ENCODE assay signal across 1 cellular context in genomic region chr6:36874443-36875249, GRCh38.
TF ChIP-seq lines count a peak whose summit lies in the region.

TSS of gene PPIL1 (minus strand) at chr6:36874803. CDS start at chr6:36874772, 31 bp downstream.

TF ChIP-seq in HepG2, 621 proteins besides CTCF, POLR2A, EP300 and RAD21 (continued from another document and continues in another):
- TF ChIP-seq ZNF574 (CRISPR knock-in tag; IDR thresholded peaks at IDR 0.05), result peak; percentile 96
- no peak for TF ChIP-seq ZNF569 (CRISPR knock-in tag; IDR thresholded peaks at IDR 0.05; ENCODE audit: borderline replicate concordance)
- peak; percentile 88; the same call in 1 of the 2 replicates for TF ChIP-seq SIN3A (IDR thresholded peaks at IDR 0.05; ENCODE audit: borderline replicate concordance, low read depth, low read length)
- TF ChIP-seq RFX3 (CRISPR knock-in tag; IDR thresholded peaks at IDR 0.05), result no peak
- TF ChIP-seq ZNF773 (CRISPR knock-in tag; IDR thresholded peaks at IDR 0.05; ENCODE audit: borderline replicate concordance), result no peak
- TF ChIP-seq KMT2B (CRISPR knock-in tag; IDR thresholded peaks at IDR 0.05), result peak; percentile 99
- peak; percentile 31; the same call in 1 of the 2 replicates for TF ChIP-seq NCOA1 (CRISPR knock-in tag; IDR thresholded peaks at IDR 0.05)
- TF ChIP-seq ZNF747 (CRISPR knock-in tag; IDR thresholded peaks at IDR 0.05; ENCODE audit: borderline replicate concordance), result peak; percentile 92; the same call in 1 of the 2 replicates
- peak; percentile 94 for TF ChIP-seq NFYB (CRISPR knock-in tag; IDR thresholded peaks at IDR 0.05)
- peak; percentile 36; the same call in 1 of the 2 replicates for TF ChIP-seq HINFP (CRISPR knock-in tag; IDR thresholded peaks at IDR 0.05; ENCODE audit: low read depth)
- TF ChIP-seq HDAC1 (CRISPR knock-in tag; IDR thresholded peaks at IDR 0.05), result peak; percentile 96
- TF ChIP-seq RFX1 (IDR thresholded peaks at IDR 0.05), result no peak
- peak; percentile 81 for TF ChIP-seq CREM (IDR thresholded peaks at IDR 0.05)
- TF ChIP-seq CREM (CRISPR knock-in tag; IDR thresholded peaks at IDR 0.05), result no peak
- peak; percentile 93 for TF ChIP-seq MXD4 (CRISPR knock-in tag; IDR thresholded peaks at IDR 0.05)
- no peak for TF ChIP-seq ZNF850 (CRISPR knock-in tag; conservative IDR thresholded peaks at IDR 0.05)
- TF ChIP-seq ZNF784 (CRISPR knock-in tag; IDR thresholded peaks at IDR 0.05; ENCODE audit: borderline replicate concordance), result peak; percentile 98
- TF ChIP-seq THAP8 (CRISPR knock-in tag; IDR thresholded peaks at IDR 0.05; ENCODE audit: borderline replicate concordance), result no peak
- peak; percentile 47; the same call in 1 of the 2 replicates for TF ChIP-seq ZSCAN29 (CRISPR knock-in tag; conservative IDR thresholded peaks at IDR 0.05)
- TF ChIP-seq KLF11 (CRISPR knock-in tag; IDR thresholded peaks at IDR 0.05), result peak; percentile 18; the same call in 1 of the 2 replicates
- 0 out of 2 replicates have a peak, but pooled peaks have one; percentile 23 for TF ChIP-seq ZNF30 (CRISPR knock-in tag; IDR thresholded peaks at IDR 0.05)
- TF ChIP-seq PAXIP1 (CRISPR knock-in tag; conservative IDR thresholded peaks at IDR 0.05), result 0 out of 2 replicates have a peak, but pooled peaks have one; percentile 27
- TF ChIP-seq NCOA2 (CRISPR knock-in tag; IDR thresholded peaks at IDR 0.05), result peak; percentile 13; the same call in 1 of the 2 replicates
- TF ChIP-seq TBX3 (IDR thresholded peaks at IDR 0.05; ENCODE audit: borderline replicate concordance), result peak; percentile 33; the same call in 1 of the 2 replicates
- TF ChIP-seq ZNF180 (CRISPR knock-in tag; IDR thresholded peaks at IDR 0.05; ENCODE audit: borderline replicate concordance, low read depth), result peak; percentile 91; the same call in 1 of the 2 replicates
- no peak for TF ChIP-seq ATM (IDR thresholded peaks at IDR 0.05; ENCODE audit: borderline replicate concordance)
- peak; percentile 83 for TF ChIP-seq HMGXB3 (CRISPR knock-in tag; IDR thresholded peaks at IDR 0.05; ENCODE audit: borderline replicate concordance)
- TF ChIP-seq ZNF24 (IDR thresholded peaks at IDR 0.05), result peak; percentile 88
- no peak for TF ChIP-seq ZNF17 (CRISPR knock-in tag; IDR thresholded peaks at IDR 0.05)
- TF ChIP-seq RFX5 (IDR thresholded peaks at IDR 0.05; ENCODE audit: low read depth, low read length), result peak; percentile 5; the same call in 1 of the 2 replicates
- TF ChIP-seq CEBPG (CRISPR knock-in tag; IDR thresholded peaks at IDR 0.05), result peak; percentile 5
- no peak for TF ChIP-seq SMARCC2 (IDR thresholded peaks at IDR 0.05)
- peak; percentile 51; the same call in 1 of the 2 replicates for TF ChIP-seq JUN (CRISPR knock-in tag; IDR thresholded peaks at IDR 0.05)
- peak; percentile 64 for TF ChIP-seq FOXJ3 (CRISPR knock-in tag; IDR thresholded peaks at IDR 0.05; ENCODE audit: borderline replicate concordance)
- 0 out of 2 replicates have a peak, but pooled peaks have one; percentile 14 for TF ChIP-seq MIER2 (CRISPR knock-in tag; IDR thresholded peaks at IDR 0.05)
- peak; percentile 75; the same call in 1 of the 2 replicates for TF ChIP-seq ARNTL (CRISPR knock-in tag; IDR thresholded peaks at IDR 0.05)
- peak; percentile 97 for TF ChIP-seq HBP1 (CRISPR knock-in tag; IDR thresholded peaks at IDR 0.05; ENCODE audit: low read depth)
- no peak for TF ChIP-seq ZUFSP (CRISPR knock-in tag; IDR thresholded peaks at IDR 0.05; ENCODE audit: borderline replicate concordance)
- peak; percentile 94; the same call in 1 of the 2 replicates for TF ChIP-seq SMAD9 (CRISPR knock-in tag; IDR thresholded peaks at IDR 0.05)
- TF ChIP-seq PLRG1 (conservative IDR thresholded peaks at IDR 0.05), result no peak
- peak; percentile 55 for TF ChIP-seq THRA (CRISPR knock-in tag; IDR thresholded peaks at IDR 0.05; ENCODE audit: borderline replicate concordance)
- no peak for TF ChIP-seq ATRX (CRISPR knock-in tag; IDR thresholded peaks at IDR 0.05; ENCODE audit: borderline replicate concordance)
- TF ChIP-seq ZNF3 (CRISPR knock-in tag; IDR thresholded peaks at IDR 0.05), result peak; percentile 80
- 0 out of 2 replicates have a peak, but pooled peaks have one; percentile 43 for TF ChIP-seq FIP1L1 (IDR thresholded peaks at IDR 0.05; ENCODE audit: borderline replicate concordance, insufficient read depth, low read depth, low read length)
